ENCODE assay signal across 30 cellular contexts in genomic region chr19:16033136-16033530, GRCh38.
"Had no signal": no experiment of that assay in that cellular context is flagged by ENCODE, and none has a peak within 500 bp of the region (broad histone marks: within the 10 kb centered on the region; RNA-seq: fewer than 3 reads in every experiment).

No MANE protein-coding gene starts in this region.

- DNase-seq: activated CD4-positive, alpha-beta T cell treated with anti-CD3 and anti-CD28 coated beads for 4 hours; activated CD4-positive, alpha-beta T cell treated with anti-CD3 and anti-CD28 coated beads, Interleukin-2, amount 10 ng/mL, durations not matched to agents 7 days and 5 days; activated CD4-positive, alpha-beta T cell treated with anti-CD3 and anti-CD28 coated beads, Interleukin-2, amount 50 U/mL, for 4 hours; activated CD4-positive, CD25-positive, alpha-beta regulatory T cell; activated CD4-positive, CD25-positive, alpha-beta regulatory T cell treated with anti-CD3 and anti-CD28 coated beads, Interleukin-2, amount 50 U/mL, for 72 hours; activated CD8-positive, alpha-beta memory T cell treated with anti-CD3 and anti-CD28 coated beads, Interleukin-2, amount 10 ng/mL, durations not matched to agents 7 days and 5 days; activated CD8-positive, alpha-beta T cell treated with anti-CD3 and anti-CD28 coated beads for 36 hours; activated effector memory CD4-positive, alpha-beta T cell treated with anti-CD3 and anti-CD28 coated beads, Interleukin-2, amount 50 U/mL, for 16 hours; activated naive CD4-positive, alpha-beta T cell treated with anti-CD3 and anti-CD28 coated beads for 36 hours; activated naive CD8-positive, alpha-beta T cell treated with anti-CD3 and anti-CD28 coated beads for 36 hours; activated naive CD8-positive, alpha-beta T cell treated with anti-CD3 and anti-CD28 coated beads, Interleukin-2, amount 50 U/mL, for 24 hours; activated T-cell treated with anti-CD3 and anti-CD28 coated beads, Interleukin-2, amount 50 U/mL, for 4 hours; amygdala; body of pancreas; caudate nucleus; effector CD8-positive, alpha-beta T cell; foreskin fibroblast; T-helper 1 cell; T-helper 17 cell; T1000; WERI-Rb-1 had no signal

- H3K36me3 Mint-ChIP-seq: activated CD8-positive, alpha-beta memory T cell treated with anti-CD3 and anti-CD28 coated beads, Interleukin-2, amount 10 ng/mL, durations not matched to agents 7 days and 5 days; activated naive CD4-positive, alpha-beta T cell treated with anti-CD3 and anti-CD28 coated beads, Interleukin-2, amount 50 U/mL, for 24 hours; activated naive CD8-positive, alpha-beta T cell treated with anti-CD3 and anti-CD28 coated beads for 36 hours had no signal

- H3K4me3 ChIP-seq: adrenal gland, body of pancreas had no signal

- H3K27me3 ChIP-seq: adrenal gland, body of pancreas had no signal

- H3K27me3 Mint-ChIP-seq: activated CD4-positive, alpha-beta T cell treated with anti-CD3 and anti-CD28 coated beads, Interleukin-2, amount 10 ng/mL, durations not matched to agents 7 days and 5 days; activated CD8-positive, alpha-beta memory T cell treated with anti-CD3 and anti-CD28 coated beads, Interleukin-2, amount 10 ng/mL, durations not matched to agents 7 days and 5 days; activated CD8-positive, alpha-beta T cell treated with anti-CD3 and anti-CD28 coated beads for 36 hours; activated naive CD4-positive, alpha-beta T cell treated with anti-CD3 and anti-CD28 coated beads, Interleukin-2, amount 50 U/mL, for 24 hours; activated naive CD8-positive, alpha-beta T cell treated with anti-CD3 and anti-CD28 coated beads for 36 hours; activated naive CD8-positive, alpha-beta T cell treated with anti-CD3 and anti-CD28 coated beads, Interleukin-2, amount 50 U/mL, for 24 hours; T-helper 17 cell had no signal

- H3K9me3 ChIP-seq: adrenal gland, body of pancreas had no signal

- H3K4me1 Mint-ChIP-seq: activated CD4-positive, alpha-beta T cell treated with anti-CD3 and anti-CD28 coated beads, Interleukin-2, amount 10 ng/mL, durations not matched to agents 7 days and 5 days; activated CD8-positive, alpha-beta memory T cell treated with anti-CD3 and anti-CD28 coated beads, Interleukin-2, amount 10 ng/mL, durations not matched to agents 7 days and 5 days; activated naive CD4-positive, alpha-beta T cell treated with anti-CD3 and anti-CD28 coated beads, Interleukin-2, amount 50 U/mL, for 24 hours; activated naive CD8-positive, alpha-beta T cell treated with anti-CD3 and anti-CD28 coated beads for 36 hours; activated naive CD8-positive, alpha-beta T cell treated with anti-CD3 and anti-CD28 coated beads, Interleukin-2, amount 50 U/mL, for 24 hours had no signal

- H3K36me3 ChIP-seq: adrenal gland, WERI-Rb-1 had no signal

- H3K4me3 Mint-ChIP-seq: activated CD4-positive, alpha-beta T cell treated with anti-CD3 and anti-CD28 coated beads, Interleukin-2, amount 10 ng/mL, durations not matched to agents 7 days and 5 days; activated CD8-positive, alpha-beta memory T cell treated with anti-CD3 and anti-CD28 coated beads, Interleukin-2, amount 10 ng/mL, durations not matched to agents 7 days and 5 days; activated CD8-positive, alpha-beta T cell treated with anti-CD3 and anti-CD28 coated beads for 36 hours; activated naive CD4-positive, alpha-beta T cell treated with anti-CD3 and anti-CD28 coated beads for 36 hours; activated naive CD4-positive, alpha-beta T cell treated with anti-CD3 and anti-CD28 coated beads, Interleukin-2, amount 50 U/mL, for 24 hours; activated naive CD8-positive, alpha-beta T cell treated with anti-CD3 and anti-CD28 coated beads for 36 hours; activated naive CD8-positive, alpha-beta T cell treated with anti-CD3 and anti-CD28 coated beads, Interleukin-2, amount 50 U/mL, for 24 hours; activated T-cell treated with anti-CD3 and anti-CD28 coated beads, Interleukin-2, amount 50 U/mL, for 4 hours; T-helper 17 cell; T-helper 2 cell treated with Interferon-gamma antibody and Interleukin-4, amounts not matched to agents 5 μg/mL and 100 μg/mL, for 36 hours had no signal

- H3K9me3 Mint-ChIP-seq: activated CD4-positive, alpha-beta T cell treated with anti-CD3 and anti-CD28 coated beads, Interleukin-2, amount 10 ng/mL, durations not matched to agents 7 days and 5 days; activated CD8-positive, alpha-beta T cell treated with anti-CD3 and anti-CD28 coated beads for 36 hours; activated naive CD4-positive, alpha-beta T cell treated with anti-CD3 and anti-CD28 coated beads for 36 hours; activated naive CD4-positive, alpha-beta T cell treated with anti-CD3 and anti-CD28 coated beads, Interleukin-2, amount 50 U/mL, for 24 hours; activated naive CD8-positive, alpha-beta T cell treated with anti-CD3 and anti-CD28 coated beads for 36 hours; activated naive CD8-positive, alpha-beta T cell treated with anti-CD3 and anti-CD28 coated beads, Interleukin-2, amount 50 U/mL, for 24 hours; activated T-cell treated with anti-CD3 and anti-CD28 coated beads, Interleukin-2, amount 50 U/mL, for 4 hours; activated T-helper 2 cell treated with anti-CD3 and anti-CD28 coated beads, Interferon-gamma antibody, Interleukin-2, Interleukin-4, amounts not matched to agents 10 μg/mL and 5 μg/mL and 100 μg/mL, durations not matched to agents 14 hours and 24 hours and 36 hours; T-helper 2 cell treated with Interferon-gamma antibody and Interleukin-4, amounts not matched to agents 5 μg/mL and 100 μg/mL, for 36 hours had no signal

- ATAC-seq: activated CD8-positive, alpha-beta memory T cell treated with anti-CD3 and anti-CD28 coated beads, Interleukin-2, amount 10 ng/mL, durations not matched to agents 7 days and 5 days; activated CD8-positive, alpha-beta T cell treated with anti-CD3 and anti-CD28 coated beads for 36 hours; activated naive CD8-positive, alpha-beta T cell treated with anti-CD3 and anti-CD28 coated beads, Interleukin-2, amount 50 U/mL, for 24 hours; activated T-cell treated with anti-CD3 and anti-CD28 coated beads, Interleukin-2, amount 50 U/mL, for 4 hours; body of pancreas; T-helper 17 cell had no signal

- H3K27ac ChIP-seq: adrenal gland, body of pancreas, epithelial cell of prostate, WERI-Rb-1 had no signal

- FAIRE-seq: colon, endometrium, endothelial cell of umbilical vein, frontal cortex had no signal

- H3K4me1 ChIP-seq: adrenal gland, body of pancreas had no signal

- H3K27ac Mint-ChIP-seq: activated CD4-positive, alpha-beta T cell treated with anti-CD3 and anti-CD28 coated beads, Interleukin-2, amount 10 ng/mL, durations not matched to agents 7 days and 5 days; activated CD8-positive, alpha-beta memory T cell treated with anti-CD3 and anti-CD28 coated beads, Interleukin-2, amount 10 ng/mL, durations not matched to agents 7 days and 5 days; activated CD8-positive, alpha-beta T cell treated with anti-CD3 and anti-CD28 coated beads for 36 hours; activated naive CD4-positive, alpha-beta T cell treated with anti-CD3 and anti-CD28 coated beads for 36 hours; activated naive CD4-positive, alpha-beta T cell treated with anti-CD3 and anti-CD28 coated beads, Interleukin-2, amount 50 U/mL, for 24 hours; activated naive CD8-positive, alpha-beta T cell treated with anti-CD3 and anti-CD28 coated beads for 36 hours; activated naive CD8-positive, alpha-beta T cell treated with anti-CD3 and anti-CD28 coated beads, Interleukin-2, amount 50 U/mL, for 24 hours; activated T-helper 2 cell treated with anti-CD3 and anti-CD28 coated beads, Interferon-gamma antibody, Interleukin-2, Interleukin-4, amounts not matched to agents 10 μg/mL and 5 μg/mL and 100 μg/mL, durations not matched to agents 14 hours and 24 hours and 36 hours; T-helper 17 cell; T-helper 2 cell treated with Interferon-gamma antibody and Interleukin-4, amounts not matched to agents 5 μg/mL and 100 μg/mL, for 36 hours had no signal
